ENCODE assay signal across 7 cellular contexts in genomic region chr3:44995142-44995770, GRCh38. TPM values are rescaled to one million over a fixed set of nuclear protein-coding genes. Genes with fewer than 3 reads are reported as not detected.
DNase-seq lines count a peak whose midpoint lies in the region; ATAC-seq and TF ChIP-seq lines count a peak whose summit lies in the region.

No MANE protein-coding gene starts in this region.

- no CpG with 5 or more reads among the region's 8 CpGs for WGBS in H9 (ENCODE audit: extremely low coverage, insufficient read length, low lambda C conversion rate)
- no CpG with 5 or more reads among the region's 8 CpGs for WGBS in neuronal stem cell (ENCODE audit: extremely low coverage in 2 of 2, insufficient read length in 2 of 2, insufficient replicate concordance in 1 of 2), 2 donors

- H3K4me3 Mint-ChIP-seq in H9: no peak overlapping the region
- H3K4me3 Mint-ChIP-seq in stimulated activated naive B cell treated with anti-CD40 and anti-IgM and Interleukin-4, amounts not matched to agents 10 μg/mL and 1 μg/mL and 100 μg/mL, for 72 hours: no peak overlapping the region

- ATAC-seq in stimulated activated naive B cell treated with anti-CD40 and anti-IgM and Interleukin-4, amounts not matched to agents 10 μg/mL and 1 μg/mL and 100 μg/mL, for 72 hours (replicated peaks): no peak
- ATAC-seq in GM18519 (IDR thresholded peaks at IDR 0.05; ENCODE audit: low FRiP score, unreplicated experiment): no peak

- no peak for DNase-seq in H9
- no peak for DNase-seq in RWPE1 (ENCODE audit: low spot score)
- peak; percentile 88 for DNase-seq in fibroblast of peridontal ligament (ENCODE audit: extremely low read depth)
- no peak for DNase-seq in stimulated activated naive B cell treated with anti-CD40 and anti-IgM and Interleukin-4, amounts not matched to agents 10 μg/mL and 1 μg/mL and 100 μg/mL, for 72 hours
- no peak for DNase-seq in effector CD8-positive, alpha-beta T cell (lab: John Stamatoyannopoulos, UW)
- DNase-seq in neuronal stem cell (ENCODE audit: low spot score): no peak

- H2BK5ac ChIP-seq in H9 (ENCODE audit: insufficient read length, low read length) (no peak overlapping the region), neuronal stem cell (ENCODE audit: low read length) (no peak overlapping the region)

- H3K27me3 ChIP-seq in H9 (ENCODE audit: insufficient read depth, low read length) (no peaks in the 10 kb centered on the region), neuronal stem cell (ENCODE audit: control insufficient read depth in 3 of 3, insufficient read depth in 3 of 3, low read depth in 1 of 3, low read length in 3 of 3) (no peaks in the 10 kb centered on the region)

- H3K9ac ChIP-seq in H9 (ENCODE audit: extremely low read depth, insufficient read length, low read length): no peak overlapping the region
- H3K9ac ChIP-seq in neuronal stem cell (ENCODE audit: low read depth, low read length, poor library complexity): no peak overlapping the region

- H4K91ac ChIP-seq in H9 (ENCODE audit: insufficient read length, low read depth, low read length) (no peak overlapping the region), neuronal stem cell (ENCODE audit: low read depth, low read length, poor library complexity) (no peak overlapping the region)

- no peak overlapping the region for H3K23ac ChIP-seq in H9 (ENCODE audit: insufficient read length, low read depth, low read length)
- no peak overlapping the region for H3K23ac ChIP-seq in neuronal stem cell (ENCODE audit: low read depth, low read length, poor library complexity)

- H4K5ac ChIP-seq in H9 (ENCODE audit: insufficient read length, low read depth, low read length): no peak overlapping the region

- H3K79me1 ChIP-seq in H9 (ENCODE audit: insufficient read depth, low read depth, low read length, poor library complexity, severe bottlenecking): no peaks in the 10 kb centered on the region
- H3K79me1 ChIP-seq in neuronal stem cell (ENCODE audit: low read depth, low read length): peaks cover 2% of the 10 kb centered on the region

- no peak overlapping the region for H3K4ac ChIP-seq in H9 (ENCODE audit: low read depth, low read length)
- H3K4ac ChIP-seq in neuronal stem cell (ENCODE audit: low read length): no peak overlapping the region

- H3K27ac ChIP-seq in H9 (ENCODE audit: insufficient read length, low read depth, low read length) (no peak overlapping the region), RWPE1 (peak overlapping the region; percentile 44), neuronal stem cell (replicated peaks; ENCODE audit: low read length) (no peak overlapping the region)

- peaks cover 24 to 91% of the 10 kb centered on the region in 2 donors for H3K36me3 ChIP-seq in neuronal stem cell (replicated peaks in 1 of 2; ENCODE audit: control insufficient read depth in 2 of 2, insufficient read depth in 2 of 2, low read length in 2 of 2)

- H3K4me2 ChIP-seq in H9 (ENCODE audit: insufficient read depth, insufficient read length, low read length) (no peak overlapping the region), neuronal stem cell (ENCODE audit: insufficient read depth, low read length, poor library complexity, severe bottlenecking) (no peak overlapping the region)

- H2AK5ac ChIP-seq in H9 (ENCODE audit: insufficient read length, low read length): no peak overlapping the region
- H2AK5ac ChIP-seq in neuronal stem cell (ENCODE audit: low read depth, low read length): no peak overlapping the region

- H3K18ac ChIP-seq in H9 (ENCODE audit: insufficient read length, low read depth, low read length) (no peak overlapping the region), neuronal stem cell (ENCODE audit: low read length) (no peak overlapping the region)

- H4K20me1 ChIP-seq in H9 (ENCODE audit: control insufficient read depth, insufficient read depth, insufficient read length): no peaks in the 10 kb centered on the region

- no peak overlapping the region for H2BK120ac ChIP-seq in H9 (ENCODE audit: low read depth, low read length, poor library complexity, severe bottlenecking)
- H2BK120ac ChIP-seq in neuronal stem cell (ENCODE audit: low read depth, low read length): no peak overlapping the region

- H3K79me2 ChIP-seq in H9 (ENCODE audit: insufficient read depth, low read length): no peaks in the 10 kb centered on the region

- CTCF ChIA-PET in RWPE1 (lab: Yijun Ruan, JAX): interaction anchor here (0.7 kb wide), 1 partner anchor 692 kb away, joined by 3 read pairs; no protein-coding TSS in a partner anchor

- peaks cover 40 to 81% (median 78%) of the 10 kb centered on the region in 3 experiments for H3K36me3 Mint-ChIP-seq in H9 (ENCODE audit: insufficient read depth in 1 of 3, low read depth in 3 of 3)
- peaks cover 31 to 63% of the 10 kb centered on the region in 2 donors for H3K36me3 Mint-ChIP-seq in stimulated activated naive B cell treated with anti-CD40 and anti-IgM and Interleukin-4, amounts not matched to agents 10 μg/mL and 1 μg/mL and 100 μg/mL, for 72 hours

- POLR2A ChIA-PET in RWPE1 (lab: Yijun Ruan, JAX; ENCODE audit: low non-redundant PET): no interaction called here

- no peaks in the 10 kb centered on the region for H3K23me2 ChIP-seq in H9 (ENCODE audit: insufficient read length, low read depth, low read length, poor library complexity, severe bottlenecking)

- no peak overlapping the region for H3T11ph ChIP-seq in H9 (ENCODE audit: low read length)

- H3K9me3 Mint-ChIP-seq in H9: no peaks in the 10 kb centered on the region
- no peaks in the 10 kb centered on the region for H3K9me3 Mint-ChIP-seq in stimulated activated naive B cell treated with anti-CD40 and anti-IgM and Interleukin-4, amounts not matched to agents 10 μg/mL and 1 μg/mL and 100 μg/mL, for 72 hours

- H3K4me1 ChIP-seq in H9 (ENCODE audit: insufficient read depth, low read length) (peaks cover 9% of the 10 kb centered on the region), neuronal stem cell (ENCODE audit: control insufficient read depth in 2 of 2, insufficient read depth in 1 of 2, low read depth in 1 of 2, low read length in 2 of 2) (peaks cover 3% of the 10 kb centered on the region in 2 donors)

- H2BK12ac ChIP-seq in H9 (ENCODE audit: insufficient read length, low read depth, low read length): no peak overlapping the region
- no peak overlapping the region for H2BK12ac ChIP-seq in neuronal stem cell (ENCODE audit: low read length)

- no peak overlapping the region for H3K14ac ChIP-seq in H9 (ENCODE audit: insufficient read depth, low read length)
- no peak overlapping the region for H3K14ac ChIP-seq in neuronal stem cell (ENCODE audit: low read length)

- H2AFZ ChIP-seq in H9 (ENCODE audit: low read length) (no peak overlapping the region), neuronal stem cell (ENCODE audit: low read length) (no peak overlapping the region)

- peak overlapping the region in 2 of 3 experiments; percentile 61 to 64; a peak in 2 of 7 replicates for H3K27ac Mint-ChIP-seq in H9
- H3K27ac Mint-ChIP-seq in stimulated activated naive B cell treated with anti-CD40 and anti-IgM and Interleukin-4, amounts not matched to agents 10 μg/mL and 1 μg/mL and 100 μg/mL, for 72 hours: peak overlapping the region; percentile 51

- no peak overlapping the region for H2BK20ac ChIP-seq in H9 (ENCODE audit: low read depth, low read length, poor library complexity, severe bottlenecking)

- no peaks in the 10 kb centered on the region for H3K27me3 Mint-ChIP-seq in H9 (ENCODE audit: low read depth)
- no peaks in the 10 kb centered on the region for H3K27me3 Mint-ChIP-seq in stimulated activated naive B cell treated with anti-CD40 and anti-IgM and Interleukin-4, amounts not matched to agents 10 μg/mL and 1 μg/mL and 100 μg/mL, for 72 hours

- no peak overlapping the region for H3K56ac ChIP-seq in H9 (ENCODE audit: insufficient read length, low read depth, low read length)

- H4K8ac ChIP-seq in H9 (replicated peaks; ENCODE audit: insufficient read length, low read depth, low read length) (no peak overlapping the region), neuronal stem cell (ENCODE audit: low read depth, low read length) (no peak overlapping the region)

- H3K4me1 Mint-ChIP-seq in H9: peaks cover 21 to 24% of the 10 kb centered on the region in 2 experiments
- H3K4me1 Mint-ChIP-seq in stimulated activated naive B cell treated with anti-CD40 and anti-IgM and Interleukin-4, amounts not matched to agents 10 μg/mL and 1 μg/mL and 100 μg/mL, for 72 hours: peaks cover 5% of the 10 kb centered on the region in 2 donors

- H3K4me3 ChIP-seq in neuronal stem cell (ENCODE audit: low read length in 2 of 2): no peak overlapping the region

- H2BK15ac ChIP-seq in H9 (ENCODE audit: low read depth, low read length) (no peak overlapping the region), neuronal stem cell (ENCODE audit: low read length) (no peak overlapping the region)

- TF ChIP-seq CTCF in H9 (conservative IDR thresholded peaks at IDR 0.05): no peak
- no peak for TF ChIP-seq CTCF in RWPE1 (conservative IDR thresholded peaks at IDR 0.05; ENCODE audit: low read depth)

- H3K9me3 ChIP-seq in H9 (ENCODE audit: control insufficient read depth, low read depth, low read length) (no peaks in the 10 kb centered on the region), neuronal stem cell (replicated peaks in 1 of 2; ENCODE audit: control insufficient read depth in 2 of 2, insufficient read depth in 1 of 2, low read depth in 1 of 2, low read length in 2 of 2) (peaks cover 0 to 3% of the 10 kb centered on the region in 2 donors)

RNA-seq across cellular contexts. Expression of gene EXOSC7, which starts 19.2 kb away (rescaled TPM):
- total RNA-seq in H9 (2021): 86.6 and 88.7 TPM in 2 replicates
- polyA plus RNA-seq in neuronal stem cell (2013, experiment 1 of 2): 64.4 TPM
- 64.4 TPM for polyA plus RNA-seq in neuronal stem cell (2013, experiment 2 of 2)

RNA-seq across cellular contexts. Expression of gene ZDHHC3, which starts 19.3 kb away (rescaled TPM):
- 58.3 and 71.3 TPM in 2 replicates for total RNA-seq in H9 (2021)
- polyA plus RNA-seq in neuronal stem cell (2013, experiment 1 of 2): 39.5 TPM
- 37.0 TPM for polyA plus RNA-seq in neuronal stem cell (2013, experiment 2 of 2)

RNA-seq across cellular contexts. Expression of gene CLEC3B, which starts 30.8 kb away (rescaled TPM):
- not detected in 2 replicates for total RNA-seq in H9 (2021)
- 0.35 TPM for polyA plus RNA-seq in neuronal stem cell (2013, experiment 1 of 2)
- polyA plus RNA-seq in neuronal stem cell (2013, experiment 2 of 2): 0.26 TPM
